Comparison of ENCODE assay signal across 24 cellular contexts in genomic region chr2:133249362-133249761, GRCh38.
"Had no signal": no experiment of that assay in that cellular context is flagged by ENCODE, and none has a peak within 500 bp of the region (broad histone marks: within the 10 kb centered on the region; RNA-seq: fewer than 3 reads in every experiment).

No MANE protein-coding gene starts in this region.

- FAIRE-seq: colon, endometrium, frontal cortex, islet of Langerhans, keratinocyte had no signal

- H2AFZ ChIP-seq: hepatocyte had no signal

- H3K9me3 ChIP-seq: esophagus muscularis mucosa, gastroesophageal sphincter, heart left ventricle, left lung, lower lobe of right lung, mucosa of descending colon had no signal

- H3K4me3 ChIP-seq: coronary artery, esophagus muscularis mucosa, gastroesophageal sphincter, heart left ventricle, hepatocyte, left lung, lower lobe of right lung, mucosa of descending colon had no signal

- H3K27ac ChIP-seq: coronary artery, esophagus muscularis mucosa, foreskin keratinocyte, gastroesophageal sphincter, hepatocyte, lower lobe of right lung had no signal

- H3K27me3 ChIP-seq: esophagus muscularis mucosa, foreskin keratinocyte, gastroesophageal sphincter, heart left ventricle, hepatocyte, left lung had no signal

- H3K79me2 ChIP-seq: hepatocyte had no signal

- H3K4me3 Mint-ChIP-seq: effector memory CD8-positive, alpha-beta T cell; endodermal cell; immature natural killer cell; mesothelial cell of epicardium had no signal

- H3K36me3 ChIP-seq: esophagus muscularis mucosa, gastroesophageal sphincter, heart left ventricle, left lung, lower lobe of right lung had no signal

- H3K4me2 ChIP-seq: hepatocyte had no signal

- H3K27ac Mint-ChIP-seq: effector memory CD8-positive, alpha-beta T cell; endodermal cell; immature natural killer cell; mesothelial cell of epicardium had no signal

- H3K36me3 Mint-ChIP-seq: immature natural killer cell, mesothelial cell of epicardium, naive B cell had no signal

- H3K4me1 Mint-ChIP-seq: immature natural killer cell, mesothelial cell of epicardium had no signal

- H3K9me3 Mint-ChIP-seq: endodermal cell, mesothelial cell of epicardium had no signal

- DNase-seq: effector CD8-positive, alpha-beta T cell; effector memory CD8-positive, alpha-beta T cell; endodermal cell; foreskin keratinocyte; heart left ventricle; hypothalamus; immature natural killer cell; left cardiac atrium; left lung; left ventricle myocardium superior; lower lobe of right lung; mesenchymal stem cell; mucosa of descending colon; naive B cell had no signal

- H3K4me1 ChIP-seq: foreskin keratinocyte, gastroesophageal sphincter had no signal

- ATAC-seq: effector memory CD8-positive, alpha-beta T cell; foreskin keratinocyte; gastroesophageal sphincter; heart left ventricle; left cardiac atrium; left lung; left ventricle myocardium superior; lower lobe of right lung; mucosa of descending colon had no signal

- H3K27me3 Mint-ChIP-seq: effector memory CD8-positive, alpha-beta T cell had no signal
